In genomic region chr6:75396005-75396800, GRCh38 we compare ENCODE assay signal across 2 cellular contexts.
TF ChIP-seq lines count a peak whose summit lies in the region.

No MANE protein-coding gene starts in this region.

TF ChIP-seq in GM23338, 12 proteins besides CTCF, POLR2A, EP300 and RAD21 (continued from another document):
- TF ChIP-seq STAT1 (IDR thresholded peaks at IDR 0.05; ENCODE audit: unreplicated experiment) (no peak), ZNF331 (CRISPR knock-in tag; IDR thresholded peaks at IDR 0.05; ENCODE audit: low read depth) (no peak), NANOG (IDR thresholded peaks at IDR 0.05; ENCODE audit: borderline replicate concordance) (no peak), EZH2phosphoT487 (IDR thresholded peaks at IDR 0.05; ENCODE audit: unreplicated experiment) (no peak), ZNF114 (CRISPR knock-in tag; IDR thresholded peaks at IDR 0.05) (no peak), JUNB (IDR thresholded peaks at IDR 0.05; ENCODE audit: unreplicated experiment) (no peak), REST (IDR thresholded peaks at IDR 0.05; ENCODE audit: unreplicated experiment) (no peak), POLR2AphosphoS5 (IDR thresholded peaks at IDR 0.05; ENCODE audit: low read depth) (no peak), ZNF462 (CRISPR knock-in tag; IDR thresholded peaks at IDR 0.05) (no peak), CREB1 (CRISPR knock-in tag; IDR thresholded peaks at IDR 0.05; ENCODE audit: low read depth) (no peak), ETS1 (IDR thresholded peaks at IDR 0.05) (no peak)

TF ChIP-seq in SK-N-SH treated with all-trans-retinoic acid at 6 μM for 48 hours, 23 proteins besides CTCF, POLR2A, EP300 and RAD21 (continued from another document):
- TF ChIP-seq TSHZ2 (CRISPR knock-in tag; IDR thresholded peaks at IDR 0.05) (no peak), SNAI2 (CRISPR knock-in tag; IDR thresholded peaks at IDR 0.05) (no peak), TOX (CRISPR knock-in tag; IDR thresholded peaks at IDR 0.05; ENCODE audit: borderline replicate concordance) (no peak), ZNF565 (CRISPR knock-in tag; conservative IDR thresholded peaks at IDR 0.05; ENCODE audit: low read depth) (no peak)
